Comparison of ENCODE assay signal across 17 cellular contexts in genomic region chr16:49473131-49473530, GRCh38.
"Had no signal": no experiment of that assay in that cellular context is flagged by ENCODE, and none has a peak within 500 bp of the region (broad histone marks: within the 10 kb centered on the region; RNA-seq: fewer than 3 reads in every experiment).

No MANE protein-coding gene starts in this region.

- H3K4me3 ChIP-seq: adrenal gland, lung, upper lobe of left lung had no signal

- H3K4me3 Mint-ChIP-seq: activated CD4-positive, alpha-beta memory T cell treated with anti-CD3 and anti-CD28 coated beads, Interleukin-2, amount 10 ng/mL, durations not matched to agents 7 days and 5 days; activated naive CD4-positive, alpha-beta T cell treated with anti-CD3 and anti-CD28 coated beads, Interleukin-2, amount 10 ng/mL, durations not matched to agents 7 days and 5 days; activated T-helper 17 cell treated with anti-CD3 and anti-CD28 coated beads, Interleukin-2, amount 50 U/mL, for 72 hours; natural killer cell had no signal

- H3K27me3 Mint-ChIP-seq: activated CD4-positive, alpha-beta memory T cell treated with anti-CD3 and anti-CD28 coated beads, Interleukin-2, amount 10 ng/mL, durations not matched to agents 7 days and 5 days; activated T-helper 17 cell treated with anti-CD3 and anti-CD28 coated beads, Interleukin-2, amount 50 U/mL, for 72 hours had no signal

- H3K4me1 ChIP-seq: adrenal gland, parathyroid adenoma had no signal

- H3K27ac ChIP-seq: adrenal gland, epithelial cell of prostate, parathyroid adenoma, upper lobe of left lung, WERI-Rb-1 had no signal

- H3K9me3 Mint-ChIP-seq: activated CD4-positive, alpha-beta memory T cell treated with anti-CD3 and anti-CD28 coated beads, Interleukin-2, amount 10 ng/mL, durations not matched to agents 7 days and 5 days; activated naive CD4-positive, alpha-beta T cell treated with anti-CD3 and anti-CD28 coated beads, Interleukin-2, amount 10 ng/mL, durations not matched to agents 7 days and 5 days; activated T-helper 17 cell treated with anti-CD3 and anti-CD28 coated beads, Interleukin-2, amount 50 U/mL, for 72 hours; natural killer cell had no signal

- H3K27ac Mint-ChIP-seq: activated CD4-positive, alpha-beta memory T cell treated with anti-CD3 and anti-CD28 coated beads, Interleukin-2, amount 10 ng/mL, durations not matched to agents 7 days and 5 days; activated T-helper 17 cell treated with anti-CD3 and anti-CD28 coated beads, Interleukin-2, amount 50 U/mL, for 72 hours; natural killer cell had no signal

- H3K4me1 Mint-ChIP-seq: activated CD4-positive, alpha-beta memory T cell treated with anti-CD3 and anti-CD28 coated beads, Interleukin-2, amount 10 ng/mL, durations not matched to agents 7 days and 5 days; activated naive CD4-positive, alpha-beta T cell treated with anti-CD3 and anti-CD28 coated beads, Interleukin-2, amount 10 ng/mL, durations not matched to agents 7 days and 5 days; activated T-helper 17 cell treated with anti-CD3 and anti-CD28 coated beads, Interleukin-2, amount 50 U/mL, for 72 hours; natural killer cell had no signal

- H3K27me3 ChIP-seq: adrenal gland, upper lobe of left lung had no signal

- H3K36me3 ChIP-seq: adrenal gland, upper lobe of left lung, WERI-Rb-1 had no signal

- H3K9me3 ChIP-seq: adrenal gland, upper lobe of left lung had no signal

- DNase-seq: activated CD4-positive, alpha-beta memory T cell treated with anti-CD3 and anti-CD28 coated beads, Interleukin-2, amount 10 ng/mL, durations not matched to agents 7 days and 5 days; activated CD4-positive, alpha-beta T cell treated with anti-CD3 and anti-CD28 coated beads for 4 hours; activated naive CD4-positive, alpha-beta T cell treated with anti-CD3 and anti-CD28 coated beads, Interleukin-2, amount 10 ng/mL, durations not matched to agents 7 days and 5 days; dermis blood vessel endothelial cell; foreskin fibroblast; hippocampal formation; natural killer cell; stimulated activated naive CD4-positive, alpha-beta T cell treated with Interleukin-2 at 50 U/mL for 16 hours; T-helper 2 cell; WERI-Rb-1 had no signal

- H3K36me3 Mint-ChIP-seq: activated naive CD4-positive, alpha-beta T cell treated with anti-CD3 and anti-CD28 coated beads, Interleukin-2, amount 10 ng/mL, durations not matched to agents 7 days and 5 days; natural killer cell had no signal

- ATAC-seq: activated T-helper 17 cell treated with anti-CD3 and anti-CD28 coated beads, Interleukin-2, amount 50 U/mL, for 72 hours; left colon; natural killer cell had no signal
